21 cellular contexts compared by ENCODE assay signal in genomic region chr3:180749796-180750195, GRCh38.
"Had no signal": no experiment of that assay in that cellular context is flagged by ENCODE, and none has a peak within 500 bp of the region (broad histone marks: within the 10 kb centered on the region; RNA-seq: fewer than 3 reads in every experiment).

No MANE protein-coding gene starts in this region.

- H3K4me1 Mint-ChIP-seq: activated naive CD8-positive, alpha-beta T cell treated with anti-CD3 and anti-CD28 coated beads, Interleukin-2, amount 10 ng/mL, durations not matched to agents 7 days and 5 days; mesothelial cell of epicardium; naive thymus-derived CD8-positive, alpha-beta T cell; stimulated activated memory B cell treated with anti-CD40 and anti-IgM and Interleukin-4, amounts not matched to agents 10 μg/mL and 1 μg/mL and 100 μg/mL, for 72 hours had no signal

- H3K4me3 ChIP-seq: heart left ventricle, sigmoid colon, smooth muscle cell, thoracic aorta, upper lobe of left lung had no signal

- H3K4me3 Mint-ChIP-seq: activated naive CD8-positive, alpha-beta T cell treated with anti-CD3 and anti-CD28 coated beads, Interleukin-2, amount 10 ng/mL, durations not matched to agents 7 days and 5 days; activated T-cell treated with anti-CD3 and anti-CD28 coated beads, Interleukin-2, amount 50 U/mL, for 4 hours; mesothelial cell of epicardium; naive thymus-derived CD8-positive, alpha-beta T cell; stimulated activated memory B cell treated with anti-CD40 and anti-IgM and Interleukin-4, amounts not matched to agents 10 μg/mL and 1 μg/mL and 100 μg/mL, for 72 hours had no signal

- H3K4me1 ChIP-seq: sigmoid colon, upper lobe of left lung had no signal

- H3K36me3 Mint-ChIP-seq: activated naive CD8-positive, alpha-beta T cell treated with anti-CD3 and anti-CD28 coated beads, Interleukin-2, amount 10 ng/mL, durations not matched to agents 7 days and 5 days; mesothelial cell of epicardium; naive thymus-derived CD8-positive, alpha-beta T cell; stimulated activated memory B cell treated with anti-CD40 and anti-IgM and Interleukin-4, amounts not matched to agents 10 μg/mL and 1 μg/mL and 100 μg/mL, for 72 hours had no signal

- H3K4me2 ChIP-seq: smooth muscle cell had no signal

- ATAC-seq: activated T-cell treated with anti-CD3 and anti-CD28 coated beads, Interleukin-2, amount 50 U/mL, for 4 hours; heart left ventricle; left ventricle myocardium superior; naive thymus-derived CD8-positive, alpha-beta T cell; stimulated activated memory B cell treated with anti-CD40 and anti-IgM and Interleukin-4, amounts not matched to agents 10 μg/mL and 1 μg/mL and 100 μg/mL, for 72 hours had no signal

- H3K27me3 Mint-ChIP-seq: activated naive CD8-positive, alpha-beta T cell treated with anti-CD3 and anti-CD28 coated beads, Interleukin-2, amount 10 ng/mL, durations not matched to agents 7 days and 5 days; stimulated activated memory B cell treated with anti-CD40 and anti-IgM and Interleukin-4, amounts not matched to agents 10 μg/mL and 1 μg/mL and 100 μg/mL, for 72 hours had no signal

- DNase-seq: activated CD4-positive, alpha-beta T cell treated with anti-CD3 and anti-CD28 coated beads, Interleukin-2, amount 50 U/mL, for 48 hours; activated CD8-positive, alpha-beta memory T cell treated with anti-CD3 and anti-CD28 coated beads, Interleukin-2, amount 50 U/mL, for 48 hours; activated naive CD4-positive, alpha-beta T cell treated with Interleukin-2 at 50 U/mL for 16 hours; activated naive CD8-positive, alpha-beta T cell treated with anti-CD3 and anti-CD28 coated beads, Interleukin-2, amount 10 ng/mL, durations not matched to agents 7 days and 5 days; activated T-cell treated with anti-CD3 and anti-CD28 coated beads, Interleukin-2, amount 50 U/mL, for 4 hours; amygdala; cerebellar nuclear complex; cortex of kidney; heart left ventricle; left ventricle myocardium superior; mammary epithelial cell; naive thymus-derived CD8-positive, alpha-beta T cell; sigmoid colon; stimulated activated CD4-positive, alpha-beta T cell treated with anti-CD3 and anti-CD28 coated beads, Interleukin-15, amount 100 ng/mL, for 24 hours; T-helper 9 cell; upper lobe of left lung had no signal

- H3K27me3 ChIP-seq: heart left ventricle, sigmoid colon, upper lobe of left lung had no signal

- H3K36me3 ChIP-seq: heart left ventricle, sigmoid colon, thoracic aorta, upper lobe of left lung had no signal

- H3K9me3 ChIP-seq: heart left ventricle, sigmoid colon, thoracic aorta, upper lobe of left lung had no signal

- H3K27ac Mint-ChIP-seq: activated naive CD8-positive, alpha-beta T cell treated with anti-CD3 and anti-CD28 coated beads, Interleukin-2, amount 10 ng/mL, durations not matched to agents 7 days and 5 days; mesothelial cell of epicardium; naive thymus-derived CD8-positive, alpha-beta T cell; stimulated activated memory B cell treated with anti-CD40 and anti-IgM and Interleukin-4, amounts not matched to agents 10 μg/mL and 1 μg/mL and 100 μg/mL, for 72 hours had no signal

- H3K27ac ChIP-seq: epithelial cell of prostate, heart left ventricle, sigmoid colon, thoracic aorta, upper lobe of left lung had no signal

- H3K9me3 Mint-ChIP-seq: activated naive CD8-positive, alpha-beta T cell treated with anti-CD3 and anti-CD28 coated beads, Interleukin-2, amount 10 ng/mL, durations not matched to agents 7 days and 5 days; activated T-cell treated with anti-CD3 and anti-CD28 coated beads, Interleukin-2, amount 50 U/mL, for 4 hours; mesothelial cell of epicardium; naive thymus-derived CD8-positive, alpha-beta T cell; stimulated activated memory B cell treated with anti-CD40 and anti-IgM and Interleukin-4, amounts not matched to agents 10 μg/mL and 1 μg/mL and 100 μg/mL, for 72 hours had no signal
